ENCODE assay signal across 28 cellular contexts in genomic region chr2:130231656-130232055, GRCh38. TPM values are rescaled to one million over a fixed set of nuclear protein-coding genes. Genes with fewer than 3 reads are reported as not detected.
DNase-seq lines count a peak whose midpoint lies in the region; ATAC-seq and TF ChIP-seq lines count a peak whose summit lies in the region.
"Had no signal": no experiment of that assay in that cellular context is flagged by ENCODE, and none has a peak within 500 bp of the region (broad histone marks: within the 10 kb centered on the region; RNA-seq: fewer than 3 reads in every experiment).

No MANE protein-coding gene starts in this region.

- 24 to 54% (median 50%) methylated on average over 12 of the region's 12 CpGs for whole genome bisulfite sequencing in ovary, 3 donors

- H3K9me3 ChIP-seq in ovary = peaks cover 0 to 3% of the 10 kb centered on the region in 2 donors
- H3K9me3 ChIP-seq: BE2C had no signal

- H3K27me3 ChIP-seq in H7 (ENCODE audit: control insufficient read depth, insufficient read depth, low read length) (no peaks in the 10 kb centered on the region), ovary (no peaks in the 10 kb centered on the region)
- H3K27me3 ChIP-seq: BE2C, BLaER1 had no signal

- intact Hi-C loops in ovary (cut with DNase I) = no loop called here

- no peak for ATAC-seq in GM21737 (IDR thresholded peaks at IDR 0.05; ENCODE audit: unreplicated experiment)
- ATAC-seq in HG02610 (IDR thresholded peaks at IDR 0.05; ENCODE audit: unreplicated experiment) = no peak
- ATAC-seq: GM12878 had no signal

- H3K4me3 ChIP-seq in H7 (ENCODE audit: insufficient read depth, low read depth, low read length) (no peak overlapping the region), choroid plexus epithelial cell (ENCODE audit: low read depth, low read length) (no peak overlapping the region), ovary (no peak overlapping the region)
- H3K4me3 ChIP-seq: BLaER1, GM12878 had no signal

- no peak for TF ChIP-seq EP300 in ovary (IDR thresholded peaks at IDR 0.05)

- TF ChIP-seq CTCF in choroid plexus epithelial cell (conservative IDR thresholded peaks at IDR 0.05; ENCODE audit: low read depth, low read length) (no peak), ovary (IDR thresholded peaks at IDR 0.05) (no peak)

- DNase-seq in H7 (peak; percentile 47), choroid plexus epithelial cell (ENCODE audit: low read depth) (peak; percentile 9), iPS-NIHi11 (ENCODE audit: low spot score) (peak; percentile 8), ovary (peak in 4 of 5 donors; percentile 39 to 70 (median 59)), NCI-H2107 treated with DMSO at 0.1 percent for 48 hours (lab: John Stamatoyannopoulos, UW; ENCODE audit: unreplicated experiment) (no peak), KBM-7 (no peak)
- DNase-seq: 8988T; ACHN; BE2C; C1 segment of cervical spinal cord; CD4-positive, alpha-beta memory T cell; CD4-positive, CD25-positive, alpha-beta regulatory T cell; CD8-positive, alpha-beta memory T cell; COR-L47; DMS 273 treated with DMSO at 0.1 percent for 48 hours; DMS153; DMS79; DND-41; EL; GDM1 had no signal

- peaks cover 1% of the 10 kb centered on the region for H3K4me1 ChIP-seq in ovary (ENCODE audit: insufficient read depth)
- H3K4me1 ChIP-seq: BE2C, BLaER1 had no signal

- H3K36me3 ChIP-seq in H7 (replicated peaks; ENCODE audit: control insufficient read depth, insufficient read depth, low read length) = no peaks in the 10 kb centered on the region
- H3K36me3 ChIP-seq in ovary = no peaks in the 10 kb centered on the region
- H3K36me3 ChIP-seq: BE2C, BLaER1 had no signal

- in situ Hi-C loops in KBM-7 (cut with MboI; ENCODE audit: low pct_unique_long_range_greater_than_20kb, low sequenced_read_pairs) = no loop called here

- H3K27ac ChIP-seq in ovary = no peak overlapping the region
- H3K27ac ChIP-seq: BLaER1 had no signal

- TF ChIP-seq POLR2A in ovary (IDR thresholded peaks at IDR 0.05) = no peak

RNA-seq across cellular contexts. Expression of gene TUBA3E, which starts 33.4 kb away (rescaled TPM):
- not detected in 2 replicates for total RNA-seq in H7 (2014; rRNA removed; shearing (Covaris generic))
- total RNA-seq in ovary = 1 to 10 TPM in 1 of 7 donors, under 1 TPM in 2, not detected in 4; 0.52 to 1.3 (median 0.83) TPM
- polyA plus RNA-seq in ovary = under 1 TPM; 0.07 to 0.15 TPM
- total RNA-seq: A673; CD4-positive, alpha-beta memory T cell; CD4-positive, CD25-positive, alpha-beta regulatory T cell; CD8-positive, alpha-beta memory T cell; G401; GM12878 had no signal
- polyA plus RNA-seq: AG04450; CD14-positive monocyte; CD4-positive, alpha-beta memory T cell; CD4-positive, CD25-positive, alpha-beta regulatory T cell; CD8-positive, alpha-beta memory T cell; GM12878 had no signal

RNA-seq across cellular contexts. Expression of gene MZT2B, which starts 49.6 kb away (rescaled TPM):
- 268 and 277 TPM in 2 replicates for total RNA-seq in H7 (2014; rRNA removed; shearing (Covaris generic))
- 100 to 1,000 TPM; 229 to 365 (median 247) TPM for total RNA-seq in ovary
- 100 to 1,000 TPM in 1 of 2 donors, 1 to 10 TPM in 1; 5.4 to 228 TPM for polyA plus RNA-seq in ovary

RNA-seq across cellular contexts. Expression of gene SMPD4, which starts 50.3 kb away (rescaled TPM):
- 68.8 and 69.7 TPM in 2 replicates for total RNA-seq in H7 (2014; rRNA removed; shearing (Covaris generic))
- total RNA-seq in ovary = 10 to 100 TPM; 24.7 to 53.2 (median 39.5) TPM
- polyA plus RNA-seq in ovary = 10 to 100 TPM; 28.8 to 32.1 TPM

Comparison
In these comparisons a context has a peak if more than half of its experiments do, and no peak if none do; other contexts are left out.
1. DNase-seq: peak in H7 (single experiment), choroid plexus epithelial cell (single experiment), iPS-NIHi11 (single experiment) and ovary (4 of 5); none in NCI-H2107 treated with DMSO at 0.1 percent for 48 hours (single experiment) and KBM-7 (single experiment).